In the genomic region with DNA sequence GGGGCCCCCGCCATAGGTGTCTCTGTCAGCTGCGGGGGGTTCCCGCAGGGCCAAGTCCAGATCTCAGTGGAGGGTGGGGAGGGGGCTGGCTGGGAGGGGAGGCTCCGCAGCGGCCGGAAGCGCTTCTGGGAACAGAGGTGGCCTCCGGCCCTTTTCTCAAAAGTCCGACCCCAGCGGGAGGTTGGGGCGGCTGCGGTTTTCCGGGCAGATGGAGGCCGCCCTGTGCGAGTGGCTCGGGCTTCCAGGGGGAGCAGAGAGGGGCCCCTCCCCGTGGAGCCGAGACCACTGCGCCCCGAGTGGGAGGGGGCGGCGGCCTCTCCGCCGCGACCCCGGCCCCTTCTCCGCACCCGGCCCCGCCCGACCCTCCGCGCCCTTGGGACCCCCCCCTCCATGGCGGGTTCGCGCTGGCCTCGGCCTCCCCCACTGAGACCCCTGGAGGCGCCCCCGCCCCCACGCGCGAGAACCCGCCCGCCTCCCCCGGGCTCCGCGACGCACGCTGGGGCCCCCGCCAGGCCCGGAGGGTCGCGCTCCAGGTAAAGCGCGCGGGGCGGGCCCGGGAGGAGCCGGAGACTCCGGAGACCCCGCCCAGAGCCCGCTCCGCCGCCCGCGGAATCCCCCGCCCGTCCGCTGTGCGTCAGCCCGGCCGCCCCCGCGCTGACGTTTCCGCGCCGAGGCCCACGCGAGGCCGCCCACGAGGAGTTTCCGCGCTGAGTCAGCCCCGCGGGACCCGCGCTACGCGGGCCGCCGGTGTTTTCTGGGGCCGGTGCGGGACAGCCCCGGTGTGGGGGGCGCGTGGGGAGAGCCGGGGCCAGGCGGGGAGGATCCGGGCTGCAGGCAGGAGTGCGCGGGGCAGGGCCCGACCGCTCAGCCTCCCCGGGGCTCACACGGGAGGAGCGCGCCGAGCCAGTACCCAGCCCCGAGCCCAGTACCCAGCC, we compare ENCODE assay signal across 1 cellular context.
TF ChIP-seq lines count a peak whose summit lies in the region.

No MANE protein-coding gene starts in this region.

TF ChIP-seq in K562, 482 proteins besides CTCF, POLR2A, EP300 and RAD21 (continued from another document and continues in another):
- TF ChIP-seq ATF2 (CRISPR knock-in tag; IDR thresholded peaks at IDR 0.05) (no peak), THAP12 (CRISPR knock-in tag; IDR thresholded peaks at IDR 0.05) (0 out of 2 replicates have a peak, but pooled peaks have one; percentile 44), HNRNPUL1 (IDR thresholded peaks at IDR 0.05; ENCODE audit: low read length) (no peak), SMARCE1 (IDR thresholded peaks at IDR 0.05) (no peak), KAT8 (IDR thresholded peaks at IDR 0.05; ENCODE audit: low read depth) (no peak), SAFB (IDR thresholded peaks at IDR 0.05; ENCODE audit: borderline replicate concordance, low read depth, low read length) (peak; percentile 98), NFXL1 (CRISPR knock-in tag; IDR thresholded peaks at IDR 0.05) (no peak), TRIM24 (IDR thresholded peaks at IDR 0.05) (no peak), SP1 (CRISPR knock-in tag; IDR thresholded peaks at IDR 0.05) (peak; percentile 60; the same call in 1 of the 2 replicates), ZNF232 (CRISPR knock-in tag; IDR thresholded peaks at IDR 0.05) (no peak), ZBTB1 (CRISPR knock-in tag; IDR thresholded peaks at IDR 0.05; ENCODE audit: borderline replicate concordance, low read depth) (no peak; the same call in 1 of the 2 replicates), STAT5A (IDR thresholded peaks at IDR 0.05; ENCODE audit: borderline replicate concordance, low read length) (no peak), CBX5 (IDR thresholded peaks at IDR 0.05; ENCODE audit: borderline replicate concordance, low read depth) (no peak), MITF (IDR thresholded peaks at IDR 0.05) (peak; percentile 45; the same call in 1 of the 2 replicates), FOXJ2 (tag; IDR thresholded peaks at IDR 0.05) (no peak), ESRRA (IDR thresholded peaks at IDR 0.05; ENCODE audit: borderline replicate concordance, low read depth) (peak; percentile 40; the same call in 1 of the 2 replicates), ARNT (IDR thresholded peaks at IDR 0.05) (no peak), CCNT2 (IDR thresholded peaks at IDR 0.05; ENCODE audit: borderline replicate concordance, extremely low read depth, insufficient read length, low read depth, low read length) (peak; percentile 82), ZFX (CRISPR knock-in tag; IDR thresholded peaks at IDR 0.05) (peak; percentile 78), POLR3G (IDR thresholded peaks at IDR 0.05; ENCODE audit: extremely low read depth, insufficient read length, insufficient replicate concordance) (no peak), ZNF592 (IDR thresholded peaks at IDR 0.05) (peak; percentile 57; the same call in 1 of the 2 replicates), PREB (CRISPR knock-in tag; IDR thresholded peaks at IDR 0.05) (no peak), RB1 (IDR thresholded peaks at IDR 0.05; ENCODE audit: low read depth) (peak; percentile 84), MCM5 (IDR thresholded peaks at IDR 0.05; ENCODE audit: low read depth) (no peak), ZNF124 (CRISPR knock-in tag; IDR thresholded peaks at IDR 0.05) (no peak), MYC (IDR thresholded peaks at IDR 0.05; ENCODE audit: low read depth, low read length) (peak; percentile 55; the same call in 1 of the 2 replicates), MYC (CRISPR knock-in tag; IDR thresholded peaks at IDR 0.05; ENCODE audit: borderline replicate concordance, low read depth) (no peak), ADNP (tag; IDR thresholded peaks at IDR 0.05) (no peak), ZNF785 (CRISPR knock-in tag; IDR thresholded peaks at IDR 0.05) (no peak), MAFG (tag; conservative IDR thresholded peaks at IDR 0.05) (no peak), MNT (conservative IDR thresholded peaks at IDR 0.05) (peak in 1 of 2 experiments; percentile 66; a peak in 2 of 4 replicates), RBM17 (IDR thresholded peaks at IDR 0.05; ENCODE audit: borderline replicate concordance, low read depth, low read length) (no peak), ETV1 (tag; conservative IDR thresholded peaks at IDR 0.05; ENCODE audit: low read depth) (peak; percentile 26; the same call in 1 of the 2 replicates)
- TF ChIP-seq, protein P1, sequence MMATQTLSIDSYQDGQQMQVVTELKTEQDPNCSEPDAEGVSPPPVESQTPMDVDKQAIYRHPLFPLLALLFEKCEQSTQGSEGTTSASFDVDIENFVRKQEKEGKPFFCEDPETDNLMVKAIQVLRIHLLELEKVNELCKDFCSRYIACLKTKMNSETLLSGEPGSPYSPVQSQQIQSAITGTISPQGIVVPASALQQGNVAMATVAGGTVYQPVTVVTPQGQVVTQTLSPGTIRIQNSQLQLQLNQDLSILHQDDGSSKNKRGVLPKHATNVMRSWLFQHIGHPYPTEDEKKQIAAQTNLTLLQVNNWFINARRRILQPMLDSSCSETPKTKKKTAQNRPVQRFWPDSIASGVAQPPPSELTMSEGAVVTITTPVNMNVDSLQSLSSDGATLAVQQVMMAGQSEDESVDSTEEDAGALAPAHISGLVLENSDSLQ (IDR thresholded peaks at IDR 0.05) = no peak
- TF ChIP-seq, protein P2, sequence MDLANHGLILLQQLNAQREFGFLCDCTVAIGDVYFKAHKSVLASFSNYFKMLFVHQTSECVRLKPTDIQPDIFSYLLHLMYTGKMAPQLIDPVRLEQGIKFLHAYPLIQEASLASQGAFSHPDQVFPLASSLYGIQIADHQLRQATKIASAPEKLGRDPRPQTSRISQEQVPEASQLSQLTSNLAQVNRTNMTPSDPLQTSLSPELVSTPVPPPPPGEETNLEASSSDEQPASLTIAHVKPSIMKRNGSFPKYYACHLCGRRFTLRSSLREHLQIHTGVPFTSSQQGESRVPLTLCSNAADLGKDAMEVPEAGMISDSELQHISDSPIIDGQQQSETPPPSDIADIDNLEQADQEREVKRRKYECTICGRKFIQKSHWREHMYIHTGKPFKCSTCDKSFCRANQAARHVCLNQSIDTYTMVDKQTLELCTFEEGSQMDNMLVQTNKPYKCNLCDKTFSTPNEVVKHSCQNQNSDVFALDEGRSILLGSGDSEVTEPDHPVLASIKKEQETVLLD (IDR thresholded peaks at IDR 0.05) = peak; percentile 55; the same call in 1 of the 2 replicates
- TF ChIP-seq, protein P3, sequence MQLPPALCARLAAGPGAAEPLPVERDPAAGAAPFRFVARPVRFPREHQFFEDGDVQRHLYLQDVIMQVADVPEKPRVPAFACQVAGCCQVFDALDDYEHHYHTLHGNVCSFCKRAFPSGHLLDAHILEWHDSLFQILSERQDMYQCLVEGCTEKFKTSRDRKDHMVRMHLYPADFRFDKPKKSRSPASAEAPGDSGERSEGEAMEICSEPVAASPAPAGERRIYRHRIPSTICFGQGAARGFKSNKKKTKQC (CRISPR knock-in tag; IDR thresholded peaks at IDR 0.05) = peak; percentile 29; the same call in 1 of the 2 replicates
- TF ChIP-seq, protein P4, sequence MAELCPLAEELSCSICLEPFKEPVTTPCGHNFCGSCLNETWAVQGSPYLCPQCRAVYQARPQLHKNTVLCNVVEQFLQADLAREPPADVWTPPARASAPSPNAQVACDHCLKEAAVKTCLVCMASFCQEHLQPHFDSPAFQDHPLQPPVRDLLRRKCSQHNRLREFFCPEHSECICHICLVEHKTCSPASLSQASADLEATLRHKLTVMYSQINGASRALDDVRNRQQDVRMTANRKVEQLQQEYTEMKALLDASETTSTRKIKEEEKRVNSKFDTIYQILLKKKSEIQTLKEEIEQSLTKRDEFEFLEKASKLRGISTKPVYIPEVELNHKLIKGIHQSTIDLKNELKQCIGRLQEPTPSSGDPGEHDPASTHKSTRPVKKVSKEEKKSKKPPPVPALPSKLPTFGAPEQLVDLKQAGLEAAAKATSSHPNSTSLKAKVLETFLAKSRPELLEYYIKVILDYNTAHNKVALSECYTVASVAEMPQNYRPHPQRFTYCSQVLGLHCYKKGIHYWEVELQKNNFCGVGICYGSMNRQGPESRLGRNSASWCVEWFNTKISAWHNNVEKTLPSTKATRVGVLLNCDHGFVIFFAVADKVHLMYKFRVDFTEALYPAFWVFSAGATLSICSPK (IDR thresholded peaks at IDR 0.05; ENCODE audit: borderline replicate concordance) = no peak
- TF ChIP-seq, protein P5, sequence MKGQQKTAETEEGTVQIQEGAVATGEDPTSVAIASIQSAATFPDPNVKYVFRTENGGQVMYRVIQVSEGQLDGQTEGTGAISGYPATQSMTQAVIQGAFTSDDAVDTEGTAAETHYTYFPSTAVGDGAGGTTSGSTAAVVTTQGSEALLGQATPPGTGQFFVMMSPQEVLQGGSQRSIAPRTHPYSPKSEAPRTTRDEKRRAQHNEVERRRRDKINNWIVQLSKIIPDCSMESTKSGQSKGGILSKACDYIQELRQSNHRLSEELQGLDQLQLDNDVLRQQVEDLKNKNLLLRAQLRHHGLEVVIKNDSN (CRISPR knock-in tag; IDR thresholded peaks at IDR 0.05) = no peak
